ENCODE assay signal across 9 cellular contexts in genomic region chr11:2533642-2534115, GRCh38.
DNase-seq lines count a peak whose midpoint lies in the region; FAIRE-seq and TF ChIP-seq lines count a peak whose summit lies in the region.
"Had no signal": no experiment of that assay in that cellular context is flagged by ENCODE, and none has a peak within 500 bp of the region (broad histone marks: within the 10 kb centered on the region; RNA-seq: fewer than 3 reads in every experiment).

No MANE protein-coding gene starts in this region.

- DNase-seq in NCI-H2029 (lab: John Stamatoyannopoulos, UW) (peak; percentile 17), NCI-H2029 treated with DMSO at 0.1 percent for 48 hours (lab: John Stamatoyannopoulos, UW) (no peak), NT2/D1 (ENCODE audit: low read depth, low spot score) (peak; percentile 96), kidney (peak; percentile 90), NCI-H2171 (lab: John Stamatoyannopoulos, UW) (no peak)
- DNase-seq in stimulated activated CD8-positive, alpha-beta memory T cell treated with anti-CD3 and anti-CD28 coated beads, Interleukin-4, amount 100 ng/mL, for 24 hours (ENCODE audit: low read depth): peak; percentile 29
- DNase-seq in activated CD4-positive, CD25-positive, alpha-beta regulatory T cell treated with anti-CD3 and anti-CD28 coated beads, Interleukin-2, amount 50 U/mL, for 72 hours: no peak

- H3K4me3 Mint-ChIP-seq in brain: peak overlapping the region in 3 of 5 experiments; percentile 52 to 71 (median 64)

- H3K4me1 ChIP-seq in NT2/D1 (ENCODE audit: insufficient read depth, insufficient read length): peaks cover 37% of the 10 kb centered on the region
- H3K4me1 ChIP-seq in kidney (ENCODE audit: control insufficient read depth in 1 of 2, insufficient read depth in 1 of 2, low read depth in 1 of 2, low read length in 2 of 2): peaks cover 0 to 15% of the 10 kb centered on the region in 2 donors

- H3K36me3 ChIP-seq in NT2/D1 (ENCODE audit: insufficient read depth, insufficient read length, low read length) (no peaks in the 10 kb centered on the region), kidney (ENCODE audit: control insufficient read depth in 1 of 2, insufficient read depth in 2 of 2, low read length in 2 of 2) (no peaks in the 10 kb centered on the region)

- H3K4me1 Mint-ChIP-seq in brain: peaks cover 38% of the 10 kb centered on the region

- peaks cover 9% of the 10 kb centered on the region for H3K27me3 Mint-ChIP-seq in brain

- H3K9me3 ChIP-seq in NT2/D1 (ENCODE audit: insufficient read depth, low read length) (no peaks in the 10 kb centered on the region), kidney (ENCODE audit: control insufficient read depth in 1 of 2, low read length in 2 of 2) (no peaks in the 10 kb centered on the region)

- H3K36me3 Mint-ChIP-seq in brain: no peaks in the 10 kb centered on the region

- no peaks in the 10 kb centered on the region for H3K9me3 Mint-ChIP-seq in brain

- H3K4me3 ChIP-seq in NT2/D1 (ENCODE audit: insufficient read length, low read depth): peak overlapping the region; percentile 26
- H3K4me3 ChIP-seq in kidney (ENCODE audit: low read length in 2 of 2): no peak overlapping the region

- H3K27me3 ChIP-seq in NT2/D1 (ENCODE audit: insufficient read depth, insufficient read length): peaks cover 59% of the 10 kb centered on the region

- H3K27ac ChIP-seq in kidney (ENCODE audit: low read depth in 2 of 2, low read length in 2 of 2): no peak overlapping the region
- H3K27ac ChIP-seq: 22Rv1 had no signal

- H3K9ac ChIP-seq in NT2/D1 (ENCODE audit: insufficient read length, low read depth) (peak overlapping the region; percentile 86), kidney (ENCODE audit: low read length in 2 of 2) (peak overlapping the region in 1 of 2 donors; percentile 24)

- TF ChIP-seq CTCF in brain (conservative IDR thresholded peaks at IDR 0.05) (no peak), kidney (IDR thresholded peaks at IDR 0.05; ENCODE audit: borderline replicate concordance, extremely low read depth, insufficient read depth) (no peak)

- peak overlapping the region in 2 of 5 experiments; percentile 89 to 95 for H3K27ac Mint-ChIP-seq in brain

- intact Hi-C loops in kidney (cut with DNase I): loop anchor here (2.0 to 5.0 kb wide), 2 partner anchors 106 to 355 kb away; no protein-coding TSS in a partner anchor

- FAIRE-seq in kidney (lab: Jason Lieb, UNC): no peak

Comparison
In these comparisons a context has a peak if more than half of its experiments do, and no peak if none do; other contexts are left out.
1. DNase-seq: peak in NCI-H2029 (single experiment), NT2/D1 (single experiment), kidney (single experiment) and stimulated activated CD8-positive, alpha-beta memory T cell treated with anti-CD3 and anti-CD28 coated beads, Interleukin-4, amount 100 ng/mL, for 24 hours (single experiment); none in NCI-H2029 treated with DMSO at 0.1 percent for 48 hours (single experiment), NCI-H2171 (single experiment) and activated CD4-positive, CD25-positive, alpha-beta regulatory T cell treated with anti-CD3 and anti-CD28 coated beads, Interleukin-2, amount 50 U/mL, for 72 hours (single experiment).